In the genomic region with DNA sequence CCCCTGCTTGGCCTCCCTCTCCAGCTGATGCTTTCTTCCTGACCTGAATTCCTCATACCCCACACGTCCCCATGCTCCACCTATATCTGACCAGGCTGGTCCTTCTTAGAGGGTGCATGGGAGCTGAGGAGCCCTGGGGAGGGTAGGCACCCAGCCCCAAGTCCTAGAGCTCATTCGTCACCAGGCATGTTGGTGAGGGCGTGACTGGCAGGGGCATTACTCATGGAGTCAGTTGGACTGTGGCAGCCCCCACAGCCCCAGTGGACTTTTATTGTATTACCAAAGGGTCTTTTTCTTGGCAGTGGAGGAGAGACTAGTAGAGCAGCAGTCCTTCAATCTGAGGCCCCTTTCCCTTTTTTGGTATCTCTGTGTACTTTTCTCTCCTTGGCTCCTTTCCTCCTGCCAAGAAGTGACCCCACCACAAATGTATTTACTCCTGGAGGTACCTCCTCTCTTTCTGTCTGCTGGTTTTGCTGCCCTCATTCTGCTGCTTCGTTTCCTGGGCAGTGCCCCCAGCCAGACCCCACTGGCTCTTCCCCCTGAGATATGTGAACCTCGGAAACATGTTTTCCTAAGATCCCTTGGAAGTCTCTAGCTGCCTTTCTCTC, we compare ENCODE assay signal across 23 cellular contexts. TPM values are rescaled to one million over a fixed set of nuclear protein-coding genes. Genes with fewer than 3 reads are reported as not detected.
"Had no signal": no experiment of that assay in that cellular context is flagged by ENCODE, and none has a peak within 500 bp of the region (broad histone marks: within the 10 kb centered on the region; RNA-seq: fewer than 3 reads in every experiment).

No MANE protein-coding gene starts in this region.

- H3K4me3 ChIP-seq: MG63 had no signal

- FAIRE-seq: RCC 7860 had no signal

- DNase-seq: IMR-90, Karpas-422, KG1, MG63, NCI-H1092, NCI-H1105 treated with DMSO at 0.1 percent for 48 hours, NCI-H1417 treated with DMSO at 0.1 percent for 48 hours, NCI-H146, NCI-H1694 treated with DMSO at 0.1 percent for 48 hours, NCI-H1930, NCI-H2081, NCI-H2171, NCI-H226, NCI-H510A, NCI-H524 treated with DMSO at 0.1 percent for 48 hours, NCI-H69, NCI-H774, RPMI8226, SHP77, SK-N-SH had no signal

- H3K36me3 ChIP-seq: MG63 had no signal

- H3K4me2 ChIP-seq: SK-N-SH had no signal

- H3K27me3 ChIP-seq: MG63 had no signal

- H3K9ac ChIP-seq: SK-N-SH had no signal

- H3K9me3 ChIP-seq: SK-N-SH had no signal

RNA-seq across cellular contexts. Expression of gene SGK2, which starts 10.4 kb away (rescaled TPM):
- total RNA-seq: HT1080, SK-MEL-5 had no signal

RNA-seq across cellular contexts. Expression of gene L3MBTL1, which starts 40.9 kb away (rescaled TPM):
- total RNA-seq: HT1080 had no signal
